12 cellular contexts compared by ENCODE assay signal in the genomic region with DNA sequence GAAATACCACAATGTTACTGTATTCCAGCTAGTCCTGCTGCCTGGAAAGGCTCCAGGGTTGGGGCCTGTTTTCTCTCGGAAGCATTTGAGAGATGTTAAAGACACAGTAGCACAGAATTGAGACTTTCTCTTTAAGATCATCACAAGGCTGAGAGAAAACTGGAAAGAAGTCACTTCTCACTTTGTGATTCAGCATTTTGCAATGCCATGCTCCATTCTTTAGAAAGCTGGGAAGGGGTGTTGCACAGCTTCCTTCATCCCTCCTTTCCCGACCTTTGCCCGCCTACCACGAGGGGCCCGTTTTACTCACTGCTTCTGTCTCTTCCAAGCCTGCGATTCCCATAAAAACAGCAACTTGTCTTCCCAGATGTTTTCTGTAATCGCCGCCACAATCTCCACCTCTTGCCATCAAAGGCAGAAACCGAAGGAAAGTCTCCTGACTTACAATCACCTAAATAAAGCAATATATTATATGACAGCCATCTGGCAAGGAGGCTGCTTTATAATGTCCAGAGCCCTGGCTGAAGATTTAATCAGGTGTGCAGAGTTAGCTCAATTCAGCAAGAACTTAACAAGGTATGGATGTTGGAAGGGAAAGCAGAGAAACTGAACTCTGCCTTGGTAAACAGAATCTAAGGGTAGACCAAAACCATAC. TPM values are rescaled to one million over a fixed set of nuclear protein-coding genes. Genes with fewer than 3 reads are reported as not detected.
DNase-seq lines count a peak whose midpoint lies in the region; ATAC-seq, FAIRE-seq and TF ChIP-seq lines count a peak whose summit lies in the region.
"Had no signal": no experiment of that assay in that cellular context is flagged by ENCODE, and none has a peak within 500 bp of the region (broad histone marks: within the 10 kb centered on the region; RNA-seq: fewer than 3 reads in every experiment).

No MANE protein-coding gene starts in this region.

- no peak for FAIRE-seq in pancreas (lab: Jason Lieb, UNC)

- no peaks in the 10 kb centered on the region for H3F3A ChIP-seq in PC-3 (ENCODE audit: low read length, unreplicated experiment)

- H3K36me3 Mint-ChIP-seq in CD4-positive, alpha-beta T cell (ENCODE audit: low read depth) = peaks cover 46% of the 10 kb centered on the region

- TF ChIP-seq CTCF in AG09319 (IDR thresholded peaks at IDR 0.05; ENCODE audit: low read depth, low read length) (no peak), PC-3 (conservative IDR thresholded peaks at IDR 0.05; ENCODE audit: low read depth, low read length) (no peak), esophagus squamous epithelium (IDR thresholded peaks at IDR 0.05) (no peak), pancreas (IDR thresholded peaks at IDR 0.05) (no peak)
- TF ChIP-seq CTCF in CD4-positive, alpha-beta T cell (IDR thresholded peaks at IDR 0.05) = no peak

- H3K4me3 ChIP-seq in PC-3 (ENCODE audit: low read length) = no peak overlapping the region
- H3K4me3 ChIP-seq in esophagus squamous epithelium = no peak overlapping the region
- H3K4me3 ChIP-seq in pancreas = no peak overlapping the region

- intact Hi-C loops in PC-3 (cut with micrococcal nuclease) = no loop called here
- intact Hi-C loops in esophagus squamous epithelium (cut with DNase I) = no loop called here
- intact Hi-C loops in pancreas (cut with DNase I) = no loop called here
- intact Hi-C loops in CD4-positive, alpha-beta T cell (cut with DNase I, micrococcal nuclease) = no loop called here

- H4K20me1 ChIP-seq in PC-3 (ENCODE audit: low read length) = no peaks in the 10 kb centered on the region

- ATAC-seq in PC-3 (peak; percentile 27), pancreas (peak in 3 of 4 donors; percentile 48 to 69 (median 63)), GM18861 (IDR thresholded peaks at IDR 0.05; ENCODE audit: unreplicated experiment) (no peak)
- ATAC-seq in CD4-positive, alpha-beta T cell (ENCODE audit: poor library complexity) = no peak
- ATAC-seq: left lobe of liver; stimulated activated naive CD8-positive, alpha-beta T cell treated with anti-CD3 and anti-CD28 coated beads, Interleukin-15, amount 100 ng/mL, for 72 hours had no signal

- no peak overlapping the region for H3K4me3 Mint-ChIP-seq in CD4-positive, alpha-beta T cell
- H3K4me3 Mint-ChIP-seq: stimulated activated naive CD8-positive, alpha-beta T cell treated with anti-CD3 and anti-CD28 coated beads, Interleukin-15, amount 100 ng/mL, for 72 hours had no signal

- POLR2A ChIA-PET in PC-3 (lab: Charles Lee; ENCODE audit: unreplicated experiment) = no interaction called here
- POLR2A ChIA-PET in CD4-positive, alpha-beta T cell (lab: Charles Lee) = interaction anchor here (1.0 kb wide), 1 partner anchor 18 kb away, joined by 3 read pairs; no protein-coding TSS in a partner anchor

- H3K4me2 ChIP-seq in PC-3 (ENCODE audit: low read length) = 0 out of 2 replicates have a peak overlapping the region, but pooled peaks have one; percentile 32

- no peaks in the 10 kb centered on the region for H3K27me3 ChIP-seq in PC-3 (ENCODE audit: low read length)
- no peaks in the 10 kb centered on the region for H3K27me3 ChIP-seq in esophagus squamous epithelium
- no peaks in the 10 kb centered on the region for H3K27me3 ChIP-seq in pancreas
- no peaks in the 10 kb centered on the region for H3K27me3 ChIP-seq in CD4-positive, alpha-beta T cell (ENCODE audit: control insufficient read depth, insufficient read depth, low read length)

- H3K9me2 ChIP-seq in PC-3 (replicated peaks; ENCODE audit: low read length) = no peaks in the 10 kb centered on the region

- H3K36me3 ChIP-seq in PC-3 (ENCODE audit: low read depth, low read length) (no peaks in the 10 kb centered on the region), esophagus squamous epithelium (peaks cover 0 to 43% (median 9%) of the 10 kb centered on the region in 3 donors), pancreas (no peaks in the 10 kb centered on the region)

- H3K4me1 ChIP-seq in PC-3 (ENCODE audit: insufficient read depth, low read length) (peaks cover 10% of the 10 kb centered on the region), esophagus squamous epithelium (peaks cover 0 to 36% (median 10%) of the 10 kb centered on the region in 3 donors), pancreas (no peaks in the 10 kb centered on the region)

- H3K9me3 ChIP-seq in PC-3 (ENCODE audit: low read length) (no peaks in the 10 kb centered on the region), esophagus squamous epithelium (no peaks in the 10 kb centered on the region), pancreas (no peaks in the 10 kb centered on the region)
- H3K9me3 ChIP-seq in CD4-positive, alpha-beta T cell (ENCODE audit: control insufficient read depth, low read length) = no peaks in the 10 kb centered on the region

- WGBS in esophagus squamous epithelium, 2 donors = 57 to 71% methylated on average over 9 of the region's 9 CpGs
- WGBS in pancreas, 2 donors = 66 to 74% methylated on average over 9 of the region's 9 CpGs

- no peaks in the 10 kb centered on the region for H3K27me3 Mint-ChIP-seq in CD4-positive, alpha-beta T cell
- H3K27me3 Mint-ChIP-seq: stimulated activated naive CD8-positive, alpha-beta T cell treated with anti-CD3 and anti-CD28 coated beads, Interleukin-15, amount 100 ng/mL, for 72 hours had no signal

- no peaks in the 10 kb centered on the region for H3K79me2 ChIP-seq in PC-3 (ENCODE audit: low read length)

- no peak overlapping the region for H3K27ac Mint-ChIP-seq in CD4-positive, alpha-beta T cell
- H3K27ac Mint-ChIP-seq: stimulated activated naive CD8-positive, alpha-beta T cell treated with anti-CD3 and anti-CD28 coated beads, Interleukin-15, amount 100 ng/mL, for 72 hours had no signal

- H3K4me1 Mint-ChIP-seq in CD4-positive, alpha-beta T cell (ENCODE audit: low read depth) = no peaks in the 10 kb centered on the region

- H3K9me3 Mint-ChIP-seq in CD4-positive, alpha-beta T cell = no peaks in the 10 kb centered on the region
- H3K9me3 Mint-ChIP-seq: stimulated activated naive CD8-positive, alpha-beta T cell treated with anti-CD3 and anti-CD28 coated beads, Interleukin-15, amount 100 ng/mL, for 72 hours had no signal

- DNase-seq in AG09319 (ENCODE audit: extremely low read depth, low read depth) (peak; percentile 77), PC-3 (peak; percentile 54), esophagus squamous epithelium (lab: John Stamatoyannopoulos, UW) (no peak), pancreas (no peak), mesenteric fat pad (ENCODE audit: low spot score) (no peak), HUDEP-2 (lab: John Stamatoyannopoulos, UW; ENCODE audit: unreplicated experiment in 76 of 76) (no peak)
- no peak for DNase-seq in CD4-positive, alpha-beta T cell
- DNase-seq: GF-D8; NCI-H524; stimulated activated naive CD8-positive, alpha-beta T cell treated with anti-CD3 and anti-CD28 coated beads, Interleukin-15, amount 100 ng/mL, for 72 hours had no signal

- BruUV-seq in PC-3 (replicated peaks; lab: Mats Ljungman, UMichigan) = no TSS peak

- TF ChIP-seq POLR2A in esophagus squamous epithelium (IDR thresholded peaks at IDR 0.05) = no peak

- CTCF ChIA-PET in PC-3 (lab: Charles Lee) = no interaction called here
- CTCF ChIA-PET in CD4-positive, alpha-beta T cell (lab: Charles Lee) = no interaction called here

- H2AFZ ChIP-seq in PC-3 (ENCODE audit: low read length) = no peak overlapping the region

- H3K27ac ChIP-seq in PC-3 (ENCODE audit: low read length) (0 out of 2 replicates have a peak overlapping the region, but pooled peaks have one; percentile 11), esophagus squamous epithelium (peak overlapping the region in 3 of 4 donors; percentile 47 to 78 (median 58)), pancreas (no peak overlapping the region)
- no peak overlapping the region for H3K27ac ChIP-seq in CD4-positive, alpha-beta T cell (ENCODE audit: low read depth, low read length)

- H3K9ac ChIP-seq in PC-3 (ENCODE audit: low read length) = no peak overlapping the region

RNA-seq across cellular contexts. Expression of a gene that starts 18.9 kb away (rescaled TPM):
- total RNA-seq in PC-3 (2014; rRNA removed) (4.6 and 5.9 TPM in 2 replicates), esophagus squamous epithelium (10 to 100 TPM in 1 of 4 donors, 1 to 10 TPM in 3; 4.2 to 13.0 (median 6.2) TPM), pancreas (1 to 10 TPM; 1.9 to 8.0 (median 2.6) TPM), mesenteric fat pad (41.8 TPM)
- polyA plus RNA-seq in pancreas = 1 to 10 TPM; 4.8 to 9.9 TPM
- 10 to 100 TPM; 11.6 to 12.6 TPM for total RNA-seq in CD4-positive, alpha-beta T cell

RNA-seq across cellular contexts. Expression of a gene that starts 44.9 kb away (rescaled TPM):
- 64.1 and 67.6 TPM in 2 replicates for total RNA-seq in PC-3 (2014; rRNA removed)
- total RNA-seq in esophagus squamous epithelium = 10 to 100 TPM; 42.3 to 74.9 (median 63.9) TPM
- total RNA-seq in pancreas = 10 to 100 TPM in 5 of 6 donors, 1 to 10 TPM in 1; 9.6 to 18.9 (median 15.6) TPM
- polyA plus RNA-seq in pancreas = 10 to 100 TPM; 26.8 to 30.3 TPM
- 165 TPM for total RNA-seq in mesenteric fat pad
- 1 to 10 TPM; 6.3 to 6.6 TPM for total RNA-seq in CD4-positive, alpha-beta T cell

Comparison
In these comparisons a context has a peak if more than half of its experiments do, and no peak if none do; other contexts are left out.
1. DNase-seq: peak in AG09319 (single experiment) and PC-3 (single experiment); none in esophagus squamous epithelium (single experiment), pancreas (0 of 6), mesenteric fat pad (single experiment), HUDEP-2 (0 of 76) and CD4-positive, alpha-beta T cell (0 of 10).
2. ATAC-seq: peak in PC-3 (single experiment) and pancreas (3 of 4); none in GM18861 (single experiment) and CD4-positive, alpha-beta T cell (single experiment).
3. H3K27ac ChIP-seq: peak in PC-3 (single experiment) and esophagus squamous epithelium (3 of 4); none in pancreas (0 of 4) and CD4-positive, alpha-beta T cell (single experiment).